In genomic region chr3:20079621-20080020, GRCh38 we compare ENCODE assay signal across 22 cellular contexts. TPM values are rescaled to one million over a fixed set of nuclear protein-coding genes. Genes with fewer than 3 reads are reported as not detected.
DNase-seq lines count a peak whose midpoint lies in the region; ATAC-seq and TF ChIP-seq lines count a peak whose summit lies in the region.
"Had no signal": no experiment of that assay in that cellular context is flagged by ENCODE, and none has a peak within 500 bp of the region (broad histone marks: within the 10 kb centered on the region; RNA-seq: fewer than 3 reads in every experiment).

No MANE protein-coding gene starts in this region.

- H3K9me3 Mint-ChIP-seq in H9 (no peaks in the 10 kb centered on the region), WTC11 (no peaks in the 10 kb centered on the region)
- H3K9me3 Mint-ChIP-seq: activated CD4-positive, alpha-beta memory T cell treated with anti-CD3 and anti-CD28 coated beads for 36 hours; HFFc6; IgD-negative memory B cell had no signal

- no peaks in the 10 kb centered on the region for H3K27me3 ChIP-seq in H9 (ENCODE audit: insufficient read depth, low read length)
- H3K27me3 ChIP-seq in layer of hippocampus (ENCODE audit: control insufficient read depth, insufficient read depth, low read length) = no peaks in the 10 kb centered on the region
- H3K27me3 ChIP-seq: breast epithelium, gastroesophageal sphincter, neutrophil, suprapubic skin, vagina had no signal

- H3K4me1 ChIP-seq in H9 (ENCODE audit: insufficient read depth, low read length) = no peaks in the 10 kb centered on the region
- H3K4me1 ChIP-seq: breast epithelium had no signal

- no peaks in the 10 kb centered on the region for H3K36me3 Mint-ChIP-seq in H9 (ENCODE audit: insufficient read depth in 1 of 3, low read depth in 3 of 3)
- no peaks in the 10 kb centered on the region for H3K36me3 Mint-ChIP-seq in WTC11

- H2BK120ac ChIP-seq in H9 (ENCODE audit: low read depth, low read length, poor library complexity, severe bottlenecking) = no peak overlapping the region

- H3K9ac ChIP-seq in H9 (ENCODE audit: extremely low read depth, insufficient read length, low read length) = no peak overlapping the region
- H3K9ac ChIP-seq: SK-N-SH had no signal

- H3T11ph ChIP-seq in H9 (ENCODE audit: low read length) = no peak overlapping the region

- no peak overlapping the region for H3K14ac ChIP-seq in H9 (ENCODE audit: insufficient read depth, low read length)

- TF ChIP-seq CTCF in H9 (conservative IDR thresholded peaks at IDR 0.05) = no peak
- no peak for TF ChIP-seq CTCF in WTC11 (IDR thresholded peaks at IDR 0.05)

- WGBS in H9 (ENCODE audit: extremely low coverage, insufficient read length, low lambda C conversion rate) = no CpG with 5 or more reads among the region's 5 CpGs

- H3K4me1 Mint-ChIP-seq in H9 (peaks cover 21 to 24% of the 10 kb centered on the region in 2 experiments), WTC11 (peaks cover 15% of the 10 kb centered on the region)

- no peak overlapping the region for H2AK5ac ChIP-seq in H9 (ENCODE audit: insufficient read length, low read length)

- H3K18ac ChIP-seq in H9 (ENCODE audit: insufficient read length, low read depth, low read length) = no peak overlapping the region

- H3K27ac ChIP-seq in H9 (ENCODE audit: insufficient read length, low read depth, low read length) (no peak overlapping the region), layer of hippocampus (ENCODE audit: low read depth, low read length) (peak overlapping the region; percentile 44), substantia nigra (ENCODE audit: low read depth, low read length, poor library complexity, severe bottlenecking) (peak overlapping the region; percentile 52)
- H3K27ac ChIP-seq: breast epithelium, C4-2B, gastroesophageal sphincter, neutrophil, suprapubic skin, vagina had no signal

- no peaks in the 10 kb centered on the region for H3K79me1 ChIP-seq in H9 (ENCODE audit: insufficient read depth, low read depth, low read length, poor library complexity, severe bottlenecking)

- no peak overlapping the region for H3K23ac ChIP-seq in H9 (ENCODE audit: insufficient read length, low read depth, low read length)

- no peak overlapping the region for H2AFZ ChIP-seq in H9 (ENCODE audit: low read length)

- no peak overlapping the region for H2BK15ac ChIP-seq in H9 (ENCODE audit: low read depth, low read length)

- no peaks in the 10 kb centered on the region for H4K20me1 ChIP-seq in H9 (ENCODE audit: control insufficient read depth, insufficient read depth, insufficient read length)

- peak overlapping the region in 2 of 3 experiments; percentile 45 to 46; a peak in 4 of 7 replicates for H3K27ac Mint-ChIP-seq in H9
- peak overlapping the region; percentile 50 for H3K27ac Mint-ChIP-seq in WTC11
- H3K27ac Mint-ChIP-seq: activated CD4-positive, alpha-beta memory T cell treated with anti-CD3 and anti-CD28 coated beads for 36 hours; HFFc6 had no signal

- ATAC-seq in WTC11 (no peak), HG03095 (IDR thresholded peaks at IDR 0.05; ENCODE audit: unreplicated experiment) (no peak), HG03280 (IDR thresholded peaks at IDR 0.05; ENCODE audit: unreplicated experiment) (no peak)
- ATAC-seq: gastroesophageal sphincter had no signal

- no peak overlapping the region for H4K5ac ChIP-seq in H9 (ENCODE audit: insufficient read length, low read depth, low read length)

- no peak overlapping the region for H4K8ac ChIP-seq in H9 (replicated peaks; ENCODE audit: insufficient read length, low read depth, low read length)

- H2BK5ac ChIP-seq in H9 (ENCODE audit: insufficient read length, low read length) = no peak overlapping the region

- POLR2A ChIA-PET in WTC11 (lab: Charles Lee) = no interaction called here

- DNase-seq in H9 (no peak), WTC11 (ENCODE audit: low spot score) (no peak), substantia nigra (lab: John Stamatoyannopoulos, UW) (peak in 12 of 49 donors; percentile 6 to 41 (median 19))
- no peak for DNase-seq in activated T-cell treated with anti-CD3 and anti-CD28 coated beads, Interleukin-2, amount 50 U/mL, for 1 hour
- DNase-seq: activated CD4-positive, alpha-beta memory T cell treated with anti-CD3 and anti-CD28 coated beads for 36 hours; HFFc6; NCI-H1092 treated with DMSO at 0.1 percent for 48 hours; NCI-H1930; NCI-H69; SK-N-SH; stimulated activated CD4-positive, alpha-beta T cell treated with anti-CD3 and anti-CD28 coated beads, Interleukin-2, amount 100 ng/mL, for 24 hours had no signal

- H2BK20ac ChIP-seq in H9 (ENCODE audit: low read depth, low read length, poor library complexity, severe bottlenecking) = no peak overlapping the region

- no peak overlapping the region for H4K91ac ChIP-seq in H9 (ENCODE audit: insufficient read length, low read depth, low read length)

- no peaks in the 10 kb centered on the region; the same call in 1 of the 2 replicates for H3K27me3 Mint-ChIP-seq in H9 (ENCODE audit: low read depth)
- H3K27me3 Mint-ChIP-seq in WTC11 (ENCODE audit: low read depth) = no peaks in the 10 kb centered on the region
- H3K27me3 Mint-ChIP-seq: activated CD4-positive, alpha-beta memory T cell treated with anti-CD3 and anti-CD28 coated beads for 36 hours; IgD-negative memory B cell had no signal

- H3K79me2 ChIP-seq in H9 (ENCODE audit: insufficient read depth, low read length) = no peaks in the 10 kb centered on the region

- H3K23me2 ChIP-seq in H9 (ENCODE audit: insufficient read length, low read depth, low read length, poor library complexity, severe bottlenecking) = no peaks in the 10 kb centered on the region

- H2BK12ac ChIP-seq in H9 (ENCODE audit: insufficient read length, low read depth, low read length) = no peak overlapping the region

- no peak overlapping the region for H3K56ac ChIP-seq in H9 (ENCODE audit: insufficient read length, low read depth, low read length)

- no peak overlapping the region for H3K4me3 Mint-ChIP-seq in H9
- no peak overlapping the region for H3K4me3 Mint-ChIP-seq in WTC11
- H3K4me3 Mint-ChIP-seq: activated CD4-positive, alpha-beta memory T cell treated with anti-CD3 and anti-CD28 coated beads for 36 hours; HFFc6; IgD-negative memory B cell had no signal

- no peak overlapping the region for H3K4me2 ChIP-seq in H9 (ENCODE audit: insufficient read depth, insufficient read length, low read length)
- H3K4me2 ChIP-seq: SK-N-SH, smooth muscle cell had no signal

- H3K4ac ChIP-seq in H9 (ENCODE audit: low read depth, low read length) = no peak overlapping the region

- CTCF ChIA-PET in WTC11 (lab: Charles Lee) = no interaction called here

- H3K9me3 ChIP-seq in H9 (ENCODE audit: control insufficient read depth, low read depth, low read length) = no peaks in the 10 kb centered on the region
- H3K9me3 ChIP-seq: breast epithelium, gastroesophageal sphincter, neutrophil, SK-N-SH, suprapubic skin, vagina had no signal

TF ChIP-seq in WTC11, 78 proteins besides CTCF, POLR2A, EP300 and RAD21:
- TF ChIP-seq PRDM15 (CRISPR knock-in tag; IDR thresholded peaks at IDR 0.05) (no peak), IRF2 (CRISPR knock-in tag; IDR thresholded peaks at IDR 0.05; ENCODE audit: borderline replicate concordance, low read depth) (no peak)

RNA-seq across cellular contexts. Expression of gene KAT2B, which starts 39.4 kb away (rescaled TPM):
- 5.7 and 6.3 TPM in 2 replicates for total RNA-seq in H9 (2021)
- total RNA-seq in WTC11 (2021) = 1.4 to 2.7 TPM (median 2.0 TPM) in 3 replicates
